In the genomic region with DNA sequence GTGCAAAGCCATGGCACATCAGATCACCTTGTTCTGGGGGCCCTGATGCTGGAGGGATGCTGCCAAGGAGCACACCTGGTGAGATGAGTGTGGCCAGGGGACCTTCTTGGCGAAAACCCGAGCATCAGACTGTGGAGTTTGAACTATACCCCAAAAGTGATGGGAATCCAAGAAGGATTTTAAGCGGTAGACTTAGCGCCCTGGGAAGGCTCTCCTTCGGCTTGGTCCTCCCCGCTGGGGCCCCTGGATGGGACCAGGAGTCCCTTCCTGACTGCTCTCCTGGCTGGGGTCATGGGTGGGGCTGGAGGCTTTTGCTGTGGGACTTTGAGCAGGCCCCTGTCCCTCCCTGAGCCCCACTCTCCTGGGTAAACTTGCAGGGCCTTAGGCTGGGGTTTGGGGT, we compare ENCODE assay signal across 34 cellular contexts. TPM values are rescaled to one million over a fixed set of nuclear protein-coding genes. Genes with fewer than 3 reads are reported as not detected.
"Had no signal": no experiment of that assay in that cellular context is flagged by ENCODE, and none has a peak within 500 bp of the region (broad histone marks: within the 10 kb centered on the region; RNA-seq: fewer than 3 reads in every experiment).

No MANE protein-coding gene starts in this region.

- H3K9me3 ChIP-seq: adrenal gland, body of pancreas, esophagus muscularis mucosa, gastrocnemius medialis, heart left ventricle had no signal

- H3K36me3 ChIP-seq: gastrocnemius medialis had no signal

- H3K4me3 ChIP-seq: adrenal gland, body of pancreas, cardiac muscle cell, coronary artery, dorsolateral prefrontal cortex, esophagus muscularis mucosa, gastrocnemius medialis, heart left ventricle had no signal

- H3K27me3 ChIP-seq: adrenal gland, body of pancreas, cardiac muscle cell, dorsolateral prefrontal cortex, esophagus muscularis mucosa, foreskin keratinocyte, gastrocnemius medialis, heart left ventricle had no signal

- DNase-seq: activated CD4-positive, alpha-beta T cell treated with anti-CD3 and anti-CD28 coated beads for 1 hour; activated CD4-positive, alpha-beta T cell treated with anti-CD3 and anti-CD28 coated beads for 4 hours; activated CD4-positive, alpha-beta T cell treated with anti-CD3 and anti-CD28 coated beads, Interleukin-2, amount 50 U/mL, for 1 hour; activated CD4-positive, alpha-beta T cell treated with anti-CD3 and anti-CD28 coated beads, Interleukin-2, amount 50 U/mL, for 48 hours; activated CD4-positive, CD25-positive, alpha-beta regulatory T cell; activated CD8-positive, alpha-beta memory T cell treated with anti-CD3 and anti-CD28 coated beads for 24 hours; activated CD8-positive, alpha-beta T cell treated with anti-CD3 and anti-CD28 coated beads for 36 hours; activated effector memory CD4-positive, alpha-beta T cell treated with Interleukin-2 at 50 U/mL for 16 hours; activated gamma-delta T cell treated with Interleukin-2 at 50 U/mL for 16 hours; activated naive CD4-positive, alpha-beta T cell treated with anti-CD3 and anti-CD28 coated beads, Interleukin-2, amount 50 U/mL, for 16 hours; activated naive CD4-positive, alpha-beta T cell treated with Interleukin-2 at 50 U/mL for 16 hours; activated naive CD8-positive, alpha-beta T cell treated with anti-CD3 and anti-CD28 coated beads, Interleukin-2, amount 50 U/mL, for 24 hours; activated T-cell treated with anti-CD3 and anti-CD28 coated beads, Interleukin-2, amount 50 U/mL, for 4 hours; adrenal gland; amygdala; body of pancreas; dorsolateral prefrontal cortex; effector memory CD4-positive, alpha-beta T cell; endodermal cell; erythroblast; gastrocnemius medialis; glutamatergic neuron; heart left ventricle; T-helper 2 cell had no signal

- H3K4me1 ChIP-seq: foreskin keratinocyte had no signal

- ATAC-seq: activated CD8-positive, alpha-beta T cell treated with anti-CD3 and anti-CD28 coated beads for 36 hours; activated naive CD8-positive, alpha-beta T cell treated with anti-CD3 and anti-CD28 coated beads, Interleukin-2, amount 50 U/mL, for 24 hours; activated T-cell treated with anti-CD3 and anti-CD28 coated beads, Interleukin-2, amount 50 U/mL, for 4 hours; activated T-helper 17 cell treated with anti-CD3 and anti-CD28 coated beads, Interleukin-2, amount 50 U/mL, for 72 hours; body of pancreas; gastrocnemius medialis; heart left ventricle had no signal

- H3K27me3 Mint-ChIP-seq: activated CD8-positive, alpha-beta T cell treated with anti-CD3 and anti-CD28 coated beads for 36 hours; activated naive CD8-positive, alpha-beta T cell; activated naive CD8-positive, alpha-beta T cell treated with anti-CD3 and anti-CD28 coated beads, Interleukin-2, amount 50 U/mL, for 24 hours; activated T-helper 17 cell treated with anti-CD3 and anti-CD28 coated beads, Interleukin-2, amount 50 U/mL, for 72 hours; central memory CD8-positive, alpha-beta T cell; dendritic cell treated with granulocyte-macrophage colony-stimulating factor and Interleukin-4, amounts not matched to agents 40 ng/mL and 50 ng/mL, for 4 days had no signal

- H3K9me3 Mint-ChIP-seq: activated CD8-positive, alpha-beta T cell treated with anti-CD3 and anti-CD28 coated beads for 36 hours; activated naive CD8-positive, alpha-beta T cell treated with anti-CD3 and anti-CD28 coated beads, Interleukin-2, amount 50 U/mL, for 24 hours; activated T-cell treated with anti-CD3 and anti-CD28 coated beads, Interleukin-2, amount 50 U/mL, for 4 hours; activated T-helper 17 cell treated with anti-CD3 and anti-CD28 coated beads, Interleukin-2, amount 50 U/mL, for 72 hours; central memory CD8-positive, alpha-beta T cell; dendritic cell treated with granulocyte-macrophage colony-stimulating factor and Interleukin-4, amounts not matched to agents 40 ng/mL and 50 ng/mL, for 4 days; endodermal cell had no signal

- H3K4me3 Mint-ChIP-seq: activated CD8-positive, alpha-beta T cell treated with anti-CD3 and anti-CD28 coated beads for 36 hours; activated naive CD8-positive, alpha-beta T cell; activated naive CD8-positive, alpha-beta T cell treated with anti-CD3 and anti-CD28 coated beads, Interleukin-2, amount 50 U/mL, for 24 hours; activated T-cell treated with anti-CD3 and anti-CD28 coated beads, Interleukin-2, amount 50 U/mL, for 4 hours; activated T-helper 17 cell treated with anti-CD3 and anti-CD28 coated beads, Interleukin-2, amount 50 U/mL, for 72 hours; central memory CD8-positive, alpha-beta T cell; dendritic cell treated with granulocyte-macrophage colony-stimulating factor and Interleukin-4, amounts not matched to agents 40 ng/mL and 50 ng/mL, for 4 days; endodermal cell had no signal

- H3K27ac ChIP-seq: body of pancreas, cardiac muscle cell, dorsolateral prefrontal cortex, esophagus muscularis mucosa, foreskin keratinocyte, gastrocnemius medialis, heart left ventricle had no signal

- H3K27ac Mint-ChIP-seq: activated CD8-positive, alpha-beta T cell treated with anti-CD3 and anti-CD28 coated beads for 36 hours; activated naive CD8-positive, alpha-beta T cell; activated naive CD8-positive, alpha-beta T cell treated with anti-CD3 and anti-CD28 coated beads, Interleukin-2, amount 50 U/mL, for 24 hours; activated T-helper 17 cell treated with anti-CD3 and anti-CD28 coated beads, Interleukin-2, amount 50 U/mL, for 72 hours; dendritic cell treated with granulocyte-macrophage colony-stimulating factor and Interleukin-4, amounts not matched to agents 40 ng/mL and 50 ng/mL, for 4 days; endodermal cell had no signal

RNA-seq across cellular contexts. Expression of gene A3GALT2, which starts 54.1 kb away (rescaled TPM):
- total RNA-seq: activated CD8-positive, alpha-beta T cell treated with anti-CD3 and anti-CD28 coated beads for 36 hours; activated T-helper 17 cell treated with anti-CD3 and anti-CD28 coated beads, Interleukin-2, amount 50 U/mL, for 72 hours; body of pancreas; cardiac muscle cell; cerebellum; endodermal cell; esophagus muscularis mucosa; foreskin keratinocyte; gastrocnemius medialis; T-helper 1 cell treated with Interleukin-12 subunit alpha and Interleukin-12 subunit beta and Interleukin-4 antibody, amounts not matched to agents 30 ng/mL and 1 ng/mL, for 36 hours had no signal
